ENCODE assay signal across 8 cellular contexts in the genomic region with DNA sequence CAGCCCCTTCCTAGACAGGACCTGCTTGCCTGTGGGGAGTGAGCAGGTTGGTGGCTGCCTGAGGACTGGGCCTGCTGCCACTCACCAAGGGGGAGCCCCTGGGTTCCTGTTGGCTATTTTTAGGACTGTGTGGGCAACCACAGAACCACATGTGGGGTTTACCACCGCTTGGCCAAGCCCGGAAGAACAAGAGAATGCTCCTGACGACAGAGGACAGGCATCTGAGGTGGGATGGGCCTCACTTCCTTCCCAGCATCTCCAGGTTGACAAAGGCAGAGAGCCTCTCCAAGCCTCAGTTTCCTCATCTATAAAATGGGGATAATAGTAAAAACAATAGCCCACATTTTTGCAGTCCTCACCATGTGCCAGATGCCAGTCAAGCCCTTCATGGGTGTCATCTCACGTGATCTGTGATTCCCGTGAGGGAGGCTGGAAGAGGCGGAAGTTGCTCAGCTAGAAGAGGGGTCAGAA. TPM values are rescaled to one million over a fixed set of nuclear protein-coding genes. Genes with fewer than 3 reads are reported as not detected.
DNase-seq lines count a peak whose midpoint lies in the region; ATAC-seq and TF ChIP-seq lines count a peak whose summit lies in the region.

No MANE protein-coding gene starts in this region.

- no peak overlapping the region for H2AK5ac ChIP-seq in mesendoderm (ENCODE audit: low read length)

- no peak overlapping the region for H2BK5ac ChIP-seq in mesendoderm (ENCODE audit: low read length)

- H3K36me3 Mint-ChIP-seq in immature natural killer cell (peaks cover 0 to 6% (median 5%) of the 10 kb centered on the region in 3 donors), progenitor cell of endocrine pancreas (ENCODE audit: insufficient read depth) (no peaks in the 10 kb centered on the region)

- no peaks in the 10 kb centered on the region for H3K27me3 ChIP-seq in mesendoderm (ENCODE audit: insufficient read depth, low read length, poor library complexity)

- ATAC-seq in GM18870 (IDR thresholded peaks at IDR 0.05; ENCODE audit: unreplicated experiment) (peak; percentile 93), HG03064 (IDR thresholded peaks at IDR 0.05; ENCODE audit: low read depth, unreplicated experiment) (peak; percentile 71)

- TF ChIP-seq CTCF in progenitor cell of endocrine pancreas (IDR thresholded peaks at IDR 0.05; ENCODE audit: unreplicated experiment) = no peak

- H3K27ac Mint-ChIP-seq in immature natural killer cell (peak overlapping the region in 2 of 6 donors; percentile 79 to 85), progenitor cell of endocrine pancreas (no peak overlapping the region)

- no peak overlapping the region for H2BK120ac ChIP-seq in mesendoderm (ENCODE audit: low read depth, low read length)

- H3K4me3 ChIP-seq in mesendoderm (ENCODE audit: low read length) = no peak overlapping the region

- no peak overlapping the region for H3K18ac ChIP-seq in mesendoderm (ENCODE audit: low read length)

- no peak overlapping the region for H2BK15ac ChIP-seq in mesendoderm (replicated peaks; ENCODE audit: low read depth)

- no peak overlapping the region for H3K27ac ChIP-seq in mesendoderm (ENCODE audit: low read depth, low read length)

- H3K9ac ChIP-seq in mesendoderm (ENCODE audit: low read length) = no peak overlapping the region

- H3K27me3 Mint-ChIP-seq in immature natural killer cell (ENCODE audit: low read depth in 3 of 3) (peaks cover 20 to 30% (median 29%) of the 10 kb centered on the region in 3 donors), progenitor cell of endocrine pancreas (no peaks in the 10 kb centered on the region)

- no peak overlapping the region for H3K4ac ChIP-seq in mesendoderm (ENCODE audit: low read depth, low read length)

- no peak overlapping the region for H4K8ac ChIP-seq in mesendoderm (ENCODE audit: low read depth, low read length)

- peaks cover 2% of the 10 kb centered on the region for H3K4me1 ChIP-seq in mesendoderm (ENCODE audit: control insufficient read depth, low read depth, low read length)

- H3K36me3 ChIP-seq in mesendoderm (ENCODE audit: control insufficient read depth, insufficient read depth, low read length) = no peaks in the 10 kb centered on the region

- no peaks in the 10 kb centered on the region for H3K79me1 ChIP-seq in mesendoderm (ENCODE audit: low read length)

- H3K4me1 Mint-ChIP-seq in immature natural killer cell = peaks cover 22 to 33% of the 10 kb centered on the region in 2 donors
- H3K4me1 Mint-ChIP-seq in progenitor cell of endocrine pancreas (ENCODE audit: low read depth) = peaks cover 11% of the 10 kb centered on the region

- no peak overlapping the region for H3K23ac ChIP-seq in mesendoderm (ENCODE audit: low read length)

- H3K56ac ChIP-seq in mesendoderm (ENCODE audit: low read length) = no peak overlapping the region

- H4K5ac ChIP-seq in mesendoderm (ENCODE audit: low read length) = no peak overlapping the region

- peak overlapping the region; percentile 7 to 73 (median 62) for H3K4me3 Mint-ChIP-seq in immature natural killer cell
- no peak overlapping the region for H3K4me3 Mint-ChIP-seq in progenitor cell of endocrine pancreas (ENCODE audit: low read depth)

- DNase-seq in A172 (ENCODE audit: low spot score) = peak; percentile 89
- peak; percentile 95 for DNase-seq in SKM-1 treated with dmso at 0.1 percent for 144 hours (lab: John Stamatoyannopoulos, UW; ENCODE audit: unreplicated experiment)
- peak; percentile 77 to 78 (median 77) for DNase-seq in immature natural killer cell
- DNase-seq in mesendoderm = no peak
- no peak for DNase-seq in globus pallidus (ENCODE audit: low spot score)
- DNase-seq in progenitor cell of endocrine pancreas (ENCODE audit: low spot score, unreplicated experiment) = no peak

- H3K4me2 ChIP-seq in mesendoderm (ENCODE audit: low read length) = no peak overlapping the region

- WGBS in mesendoderm (ENCODE audit: extremely low coverage, insufficient coverage, low lambda C conversion rate) = no CpG with 5 or more reads among the region's 6 CpGs

- H3K9me3 Mint-ChIP-seq in immature natural killer cell (peaks cover 0 to 10% (median 6%) of the 10 kb centered on the region in 6 donors), progenitor cell of endocrine pancreas (ENCODE audit: low read depth) (peaks cover 8% of the 10 kb centered on the region)

- H3K79me2 ChIP-seq in mesendoderm (ENCODE audit: control insufficient read depth, insufficient read depth, low read length) = no peaks in the 10 kb centered on the region

RNA-seq across cellular contexts. Expression of gene LRRC32, which starts 43.6 kb away (rescaled TPM):
- not detected in 2 replicates for total RNA-seq in A172 (2014; rRNA removed; shearing (Covaris generic))
- polyA plus RNA-seq in immature natural killer cell = under 1 TPM in 1 of 3 donors, not detected in 2; 0.45 TPM
- polyA plus RNA-seq in mesendoderm (2013, experiment 1 of 2) = 0.76 TPM
- 0.84 TPM for polyA plus RNA-seq in mesendoderm (2013, experiment 2 of 2)
- 0.14 and 0.27 TPM in 2 replicates for total RNA-seq in progenitor cell of endocrine pancreas

Comparison
In these comparisons a context has a peak if more than half of its experiments do, and no peak if none do; other contexts are left out.
1. DNase-seq: peak in A172 (single experiment), SKM-1 treated with dmso at 0.1 percent for 144 hours (single experiment) and immature natural killer cell (3 of 3); none in mesendoderm (single experiment), globus pallidus (single experiment) and progenitor cell of endocrine pancreas (single experiment).